Comparison of ENCODE assay signal across 8 cellular contexts in genomic region chr5:6745706-6746217, GRCh38. TPM values are rescaled to one million over a fixed set of nuclear protein-coding genes. Genes with fewer than 3 reads are reported as not detected.
A peak's percentile ranks its signal among the peaks of the same experiment; 100 is the strongest.
DNase-seq lines count a peak whose midpoint lies in the region; ATAC-seq and TF ChIP-seq lines count a peak whose summit lies in the region.

No MANE protein-coding gene starts in this region.

- peak; percentile 54 for ATAC-seq in GM18508 (IDR thresholded peaks at IDR 0.05; ENCODE audit: insufficient read depth, unreplicated experiment)
- ATAC-seq in HG03175 (IDR thresholded peaks at IDR 0.05; ENCODE audit: unreplicated experiment): peak; percentile 60
- peak; percentile 39 for ATAC-seq in aorta (ENCODE audit: low FRiP score)

- H3K27me3 ChIP-seq in liver (ENCODE audit: control insufficient read depth in 4 of 4, insufficient read depth in 4 of 4, low read length in 3 of 4) (no peaks in the 10 kb centered on the region), aorta (ENCODE audit: control insufficient read depth in 1 of 2, insufficient read depth in 2 of 2, low read length in 1 of 2) (no peaks in the 10 kb centered on the region)

- 64% methylated on average over 10 of the region's 10 CpGs for WGBS in liver
- WGBS in aorta, 2 donors: 58 to 59% methylated on average over 10 of the region's 10 CpGs

- peak; percentile 25 for DNase-seq in COLO668 (lab: John Stamatoyannopoulos, UW; ENCODE audit: unreplicated experiment)
- peak; percentile 56 for DNase-seq in NCI-H748 treated with DMSO at 0.1 percent for 48 hours (lab: John Stamatoyannopoulos, UW)
- peak; percentile 48 for DNase-seq in central memory CD4-positive, alpha-beta T cell
- DNase-seq in aorta: no peak
- no peak for DNase-seq in activated CD4-positive, alpha-beta T cell treated with anti-CD3 and anti-CD28 coated beads, Interleukin-2, amount 50 U/mL, for 1 hour

- H3K36me3 ChIP-seq in liver (ENCODE audit: control insufficient read depth in 4 of 4, insufficient read depth in 3 of 4, low read depth in 1 of 4, low read length in 3 of 4): peaks cover 4 to 48% (median 39%) of the 10 kb centered on the region in 4 donors
- H3K36me3 ChIP-seq in aorta (ENCODE audit: control insufficient read depth in 1 of 2, insufficient read depth in 2 of 2, low read length in 1 of 2): peaks cover 3% of the 10 kb centered on the region in 2 donors

- intact Hi-C loops in aorta (cut with DNase I): loop anchor here in 1 of 2 donors (2.0 kb wide), 1 partner anchor 113 kb away; the partner anchor contains the start of genes NSUN2 and SRD5A1

- peak; percentile 96 to 98 for TF ChIP-seq RAD21 in liver (IDR thresholded peaks at IDR 0.05)

- no peaks in the 10 kb centered on the region for H3K9me3 ChIP-seq in liver (ENCODE audit: control insufficient read depth in 4 of 4, low read length in 3 of 4)
- H3K9me3 ChIP-seq in aorta (ENCODE audit: control insufficient read depth, low read length): no peaks in the 10 kb centered on the region

- H3K27ac ChIP-seq in liver (ENCODE audit: low read depth in 1 of 2, low read length in 2 of 2): peak overlapping the region in 1 of 2 donors; percentile 50
- H3K27ac ChIP-seq in aorta (ENCODE audit: low read depth in 1 of 2, low read length in 2 of 2): no peak overlapping the region

- H3K4me3 ChIP-seq in liver (ENCODE audit: low read depth in 1 of 3, low read length in 3 of 3): no peak overlapping the region
- H3K4me3 ChIP-seq in aorta (ENCODE audit: low read length in 2 of 2): no peak overlapping the region

- TF ChIP-seq CTCF in liver (IDR thresholded peaks at IDR 0.05; ENCODE audit: low read depth, low read length, missing input control): peak; percentile 86

- H3K9ac ChIP-seq in liver (ENCODE audit: low read depth in 1 of 2, low read length in 2 of 2): no peak overlapping the region

- H3K4me1 ChIP-seq in liver (ENCODE audit: control insufficient read depth in 4 of 4, insufficient read depth in 4 of 4, low read length in 3 of 4) (peaks cover 0 to 11% (median 4%) of the 10 kb centered on the region in 4 donors), aorta (ENCODE audit: control insufficient read depth in 1 of 2, insufficient read depth in 2 of 2, low read length in 2 of 2) (no peaks in the 10 kb centered on the region)

TF ChIP-seq in liver, 16 proteins besides CTCF, POLR2A, EP300 and RAD21:
- TF ChIP-seq HNF4A (conservative IDR thresholded peaks at IDR 0.05): peak in 1 of 2 donors; percentile 27
- no peak for TF ChIP-seq YY1 (IDR thresholded peaks at IDR 0.05)
- TF ChIP-seq RXRA (IDR thresholded peaks at IDR 0.05): peak; percentile 43 to 65
- peak; percentile 28 for TF ChIP-seq SP1 (IDR thresholded peaks at IDR 0.05)
- TF ChIP-seq TAF1 (conservative IDR thresholded peaks at IDR 0.05): no peak
- peak; percentile 24 for TF ChIP-seq FOXA2 (IDR thresholded peaks at IDR 0.05)

RNA-seq across cellular contexts. Expression of gene TENT4A, which starts 32.5 kb away (rescaled TPM):
- 10 to 100 TPM in 1 of 2 donors, 1 to 10 TPM in 1; 8.8 to 15.1 TPM for total RNA-seq in liver
- polyA plus RNA-seq in liver: 1 to 10 TPM; 3.9 to 7.4 TPM
- total RNA-seq in aorta: 10 to 100 TPM; 33.4 to 37.0 TPM
- 10 to 100 TPM in 1 of 2 donors, 1 to 10 TPM in 1; 4.1 to 12.6 TPM for polyA plus RNA-seq in aorta

Comparison
In these comparisons a context has a peak if more than half of its experiments do, and no peak if none do; other contexts are left out.
1. DNase-seq: peak in COLO668 (single experiment), NCI-H748 treated with DMSO at 0.1 percent for 48 hours (single experiment) and central memory CD4-positive, alpha-beta T cell (single experiment); none in aorta (0 of 2) and activated CD4-positive, alpha-beta T cell treated with anti-CD3 and anti-CD28 coated beads, Interleukin-2, amount 50 U/mL, for 1 hour (single experiment).
2. Peak in every context shown above with its lines, with median percentiles within 50 percentile points of each other: ATAC-seq.